15 cellular contexts compared by ENCODE assay signal in genomic region chr1:221174598-221174997, GRCh38.
DNase-seq lines count a peak whose midpoint lies in the region; ATAC-seq and TF ChIP-seq lines count a peak whose summit lies in the region.
"Had no signal": no experiment of that assay in that cellular context is flagged by ENCODE, and none has a peak within 500 bp of the region (broad histone marks: within the 10 kb centered on the region; RNA-seq: fewer than 3 reads in every experiment).

No MANE protein-coding gene starts in this region.

- peaks cover 4% of the 10 kb centered on the region for H3K9me3 ChIP-seq in upper lobe of right lung
- H3K9me3 ChIP-seq: thyroid gland had no signal

- peaks cover 9% of the 10 kb centered on the region for H3K9me3 Mint-ChIP-seq in chondrocyte (ENCODE audit: low read depth)

- peak; percentile 49 to 76 for DNase-seq in SHP77 (lab: John Stamatoyannopoulos, UW)
- no peak for DNase-seq in SHP77 treated with DMSO at 0.1 percent for 48 hours (lab: John Stamatoyannopoulos, UW)
- DNase-seq in chondrocyte (ENCODE audit: low spot score): no peak
- peak; percentile 69 for DNase-seq in islet precursor cell
- DNase-seq in upper lobe of right lung: no peak
- DNase-seq in GM19238 (ENCODE audit: insufficient read length, low spot score): no peak
- DNase-seq in foreskin melanocyte: no peak
- DNase-seq: activated CD8-positive, alpha-beta memory T cell treated with anti-CD3 and anti-CD28 coated beads for 24 hours; DMS53; midbrain; NCI-H748 treated with DMSO at 0.1 percent for 48 hours had no signal

- no peak overlapping the region for H3K4me3 ChIP-seq in upper lobe of right lung
- H3K4me3 ChIP-seq: thyroid gland had no signal

- no peaks in the 10 kb centered on the region for H3K36me3 ChIP-seq in upper lobe of right lung
- H3K36me3 ChIP-seq: thyroid gland had no signal

- H3K27me3 ChIP-seq in upper lobe of right lung: no peaks in the 10 kb centered on the region
- H3K27me3 ChIP-seq: thyroid gland had no signal

- peak; percentile 32 for TF ChIP-seq CTCF in chondrocyte (IDR thresholded peaks at IDR 0.05)
- peak; percentile 25 for TF ChIP-seq CTCF in upper lobe of right lung (IDR thresholded peaks at IDR 0.05)

- no peaks in the 10 kb centered on the region for H3K4me1 Mint-ChIP-seq in chondrocyte (ENCODE audit: low read depth)

- H3K4me3 Mint-ChIP-seq in chondrocyte (ENCODE audit: unreplicated experiment): no peak overlapping the region
- H3K4me3 Mint-ChIP-seq: activated naive CD8-positive, alpha-beta T cell had no signal

- no peaks in the 10 kb centered on the region for H3K36me3 Mint-ChIP-seq in chondrocyte (ENCODE audit: low read depth)
- H3K36me3 Mint-ChIP-seq: activated naive CD8-positive, alpha-beta T cell had no signal

- peak; percentile 59 for ATAC-seq in upper lobe of right lung
- ATAC-seq in GM21576 (IDR thresholded peaks at IDR 0.05; ENCODE audit: unreplicated experiment): no peak

- no peak overlapping the region for H3K27ac Mint-ChIP-seq in chondrocyte (ENCODE audit: unreplicated experiment)
- H3K27ac Mint-ChIP-seq: activated naive CD8-positive, alpha-beta T cell had no signal

- H3K27ac ChIP-seq in upper lobe of right lung: no peak overlapping the region
- H3K27ac ChIP-seq: HL-60, thyroid gland had no signal

- intact Hi-C loops in upper lobe of right lung (cut with DNase I): no loop called here

- peaks cover 20% of the 10 kb centered on the region for H3K27me3 Mint-ChIP-seq in chondrocyte (ENCODE audit: low read depth)

- H3K4me1 ChIP-seq in upper lobe of right lung: no peaks in the 10 kb centered on the region
- H3K4me1 ChIP-seq: thyroid gland had no signal

Comparison
In these comparisons a context has a peak if more than half of its experiments do, and no peak if none do; other contexts are left out.
1. DNase-seq: peak in SHP77 (2 of 2) and islet precursor cell (single experiment); none in SHP77 treated with DMSO at 0.1 percent for 48 hours (single experiment), chondrocyte (single experiment), upper lobe of right lung (single experiment), GM19238 (single experiment) and foreskin melanocyte (single experiment).